ENCODE assay signal across 1 cellular context in genomic region chr3:141542989-141543388, GRCh38.
TF ChIP-seq lines count a peak whose summit lies in the region.

No MANE protein-coding gene starts in this region.

TF ChIP-seq in endothelial cell of umbilical vein, 7 proteins besides CTCF, POLR2A, EP300 and RAD21 (continued from another document):
- TF ChIP-seq GATA2 (IDR thresholded peaks at IDR 0.05; ENCODE audit: insufficient read depth, insufficient read length, low read depth, low read length) (no peak), POLR2AphosphoS5 (IDR thresholded peaks at IDR 0.05; ENCODE audit: insufficient read depth, low read depth, low read length) (no peak)
